Comparison of ENCODE assay signal across 20 cellular contexts in genomic region chrX:123988423-123989116, GRCh38. TPM values are rescaled to one million over a fixed set of nuclear protein-coding genes. Genes with fewer than 3 reads are reported as not detected.
DNase-seq lines count a peak whose midpoint lies in the region; ATAC-seq and TF ChIP-seq lines count a peak whose summit lies in the region.
"Had no signal": no experiment of that assay in that cellular context is flagged by ENCODE, and none has a peak within 500 bp of the region (broad histone marks: within the 10 kb centered on the region; RNA-seq: fewer than 3 reads in every experiment).

No MANE protein-coding gene starts in this region.

- no peak overlapping the region for H2BK20ac ChIP-seq in H9 (ENCODE audit: low read depth, low read length, poor library complexity, severe bottlenecking)

- H3K9me3 ChIP-seq in H9 (ENCODE audit: control insufficient read depth, low read depth, low read length), result peaks cover 5% of the 10 kb centered on the region
- no peaks in the 10 kb centered on the region for H3K9me3 ChIP-seq in neutrophil
- H3K9me3 ChIP-seq in trophoblast cell (ENCODE audit: insufficient read depth, low read depth, low read length), result no peaks in the 10 kb centered on the region
- H3K9me3 ChIP-seq: adrenal gland, lower lobe of right lung, spleen had no signal

- H2BK5ac ChIP-seq in H9 (ENCODE audit: insufficient read length, low read length) (no peak overlapping the region), trophoblast cell (ENCODE audit: low read depth, low read length, poor library complexity) (no peak overlapping the region)

- H3K14ac ChIP-seq in H9 (ENCODE audit: insufficient read depth, low read length) (no peak overlapping the region), trophoblast cell (ENCODE audit: low read length) (no peak overlapping the region)

- no peak for ATAC-seq in effector memory CD8-positive, alpha-beta T cell (replicated peaks)
- ATAC-seq in HG03280 (IDR thresholded peaks at IDR 0.05; ENCODE audit: unreplicated experiment), result no peak
- no peak for ATAC-seq in HG03354 (IDR thresholded peaks at IDR 0.05; ENCODE audit: poor library complexity, severe bottlenecking, unreplicated experiment)

- H3K79me2 ChIP-seq in H9 (ENCODE audit: insufficient read depth, low read length), result peaks cover 13% of the 10 kb centered on the region; the same call in 1 of the 2 replicates
- H3K79me2 ChIP-seq in trophoblast cell (ENCODE audit: control insufficient read depth, insufficient read depth, low read length, poor library complexity), result peaks cover 4% of the 10 kb centered on the region

- H3K27ac Mint-ChIP-seq in H9, result peak overlapping the region; percentile 9 to 52 (median 42); a peak in 2 of 7 replicates
- peak overlapping the region; percentile 54 to 75 for H3K27ac Mint-ChIP-seq in effector memory CD8-positive, alpha-beta T cell
- H3K27ac Mint-ChIP-seq: activated CD4-positive, alpha-beta memory T cell treated with anti-CD3 and anti-CD28 coated beads, Interleukin-2, amount 10 ng/mL, durations not matched to agents 7 days and 5 days; nephron progenitor cell had no signal

- H3K4me2 ChIP-seq in H9 (ENCODE audit: insufficient read depth, insufficient read length, low read length) (no peak overlapping the region), trophoblast cell (ENCODE audit: low read length) (no peak overlapping the region)

- no peak overlapping the region for H3K56ac ChIP-seq in H9 (ENCODE audit: insufficient read length, low read depth, low read length)

- H2AFZ ChIP-seq in H9 (ENCODE audit: low read length) (no peak overlapping the region), trophoblast cell (ENCODE audit: insufficient read depth, low read length, poor library complexity) (no peak overlapping the region)

- H4K8ac ChIP-seq in H9 (replicated peaks; ENCODE audit: insufficient read length, low read depth, low read length) (no peak overlapping the region), trophoblast cell (ENCODE audit: low read depth, low read length) (no peak overlapping the region)

- DNase-seq in H9 (no peak), SK-MEL-5 (ENCODE audit: low read depth, low spot score) (peak; percentile 51), trophoblast cell (no peak), NCI-H1694 treated with DMSO at 0.1 percent for 48 hours (lab: John Stamatoyannopoulos, UW) (no peak)
- DNase-seq in effector memory CD8-positive, alpha-beta T cell, result no peak
- DNase-seq: activated CD4-positive, alpha-beta memory T cell treated with anti-CD3 and anti-CD28 coated beads, Interleukin-2, amount 10 ng/mL, durations not matched to agents 7 days and 5 days; adrenal gland; caudate nucleus; DMS153; effector CD4-positive, alpha-beta T cell; head of caudate nucleus; lower lobe of right lung; NCI-H1436; nephron progenitor cell; Right ventricle myocardium superior; spleen had no signal

- no peak overlapping the region for H4K5ac ChIP-seq in H9 (ENCODE audit: insufficient read length, low read depth, low read length)

- no CpG with 5 or more reads among the region's 1 CpG for WGBS in H9 (ENCODE audit: extremely low coverage, insufficient read length, low lambda C conversion rate)
- WGBS in trophoblast cell (ENCODE audit: extremely low coverage, insufficient coverage, insufficient read length), result no CpG with 5 or more reads among the region's 1 CpG

- no peaks in the 10 kb centered on the region for H3K23me2 ChIP-seq in H9 (ENCODE audit: insufficient read length, low read depth, low read length, poor library complexity, severe bottlenecking)

- no peaks in the 10 kb centered on the region for H3K27me3 ChIP-seq in H9 (ENCODE audit: insufficient read depth, low read length)
- H3K27me3 ChIP-seq in neutrophil, result no peaks in the 10 kb centered on the region
- no peaks in the 10 kb centered on the region for H3K27me3 ChIP-seq in trophoblast cell (ENCODE audit: insufficient read depth, low read length)
- H3K27me3 ChIP-seq: spleen had no signal

- H3K23ac ChIP-seq in H9 (ENCODE audit: insufficient read length, low read depth, low read length) (no peak overlapping the region), trophoblast cell (ENCODE audit: low read length) (no peak overlapping the region)

- no peak overlapping the region for H2BK120ac ChIP-seq in H9 (ENCODE audit: low read depth, low read length, poor library complexity, severe bottlenecking)
- H2BK120ac ChIP-seq in trophoblast cell (ENCODE audit: insufficient read depth, low read length, poor library complexity), result no peak overlapping the region

- H3K4me3 ChIP-seq in neutrophil (ENCODE audit: low read depth in 1 of 2, low read length in 1 of 2) (no peak overlapping the region), trophoblast cell (ENCODE audit: low read depth, low read length) (no peak overlapping the region)
- H3K4me3 ChIP-seq: adrenal gland, lower lobe of right lung, spleen had no signal

- no peaks in the 10 kb centered on the region for H4K20me1 ChIP-seq in H9 (ENCODE audit: control insufficient read depth, insufficient read depth, insufficient read length)

- TF ChIP-seq CTCF in H9 (conservative IDR thresholded peaks at IDR 0.05), result no peak
- TF ChIP-seq CTCF in neutrophil (IDR thresholded peaks at IDR 0.05), result no peak

- H3K4me3 Mint-ChIP-seq in H9, result no peak overlapping the region
- H3K4me3 Mint-ChIP-seq in effector memory CD8-positive, alpha-beta T cell, result peak overlapping the region in 1 of 2 donors; percentile 38
- H3K4me3 Mint-ChIP-seq: activated CD4-positive, alpha-beta memory T cell treated with anti-CD3 and anti-CD28 coated beads, Interleukin-2, amount 10 ng/mL, durations not matched to agents 7 days and 5 days; nephron progenitor cell had no signal

- no peak overlapping the region for H4K12ac ChIP-seq in trophoblast cell (ENCODE audit: low read depth, low read length)

- H3K79me1 ChIP-seq in H9 (ENCODE audit: insufficient read depth, low read depth, low read length, poor library complexity, severe bottlenecking) (no peaks in the 10 kb centered on the region), trophoblast cell (ENCODE audit: low read length) (no peaks in the 10 kb centered on the region)

- no peak overlapping the region for H2BK15ac ChIP-seq in H9 (ENCODE audit: low read depth, low read length)

- no peaks in the 10 kb centered on the region for H3K4me1 ChIP-seq in H9 (ENCODE audit: insufficient read depth, low read length)
- no peaks in the 10 kb centered on the region for H3K4me1 ChIP-seq in neutrophil (ENCODE audit: control insufficient read depth in 1 of 2, insufficient read depth in 1 of 2, low read depth in 1 of 2, low read length in 1 of 2)
- H3K4me1 ChIP-seq in trophoblast cell (ENCODE audit: control insufficient read depth in 1 of 2, insufficient read depth in 2 of 2, low read length in 2 of 2), result no peaks in the 10 kb centered on the region

- H3K4ac ChIP-seq in H9 (ENCODE audit: low read depth, low read length) (no peak overlapping the region), trophoblast cell (ENCODE audit: low read depth, low read length) (no peak overlapping the region)

- H3K27ac ChIP-seq in H9 (ENCODE audit: insufficient read length, low read depth, low read length) (no peak overlapping the region), neutrophil (peak overlapping the region; percentile 23), trophoblast cell (ENCODE audit: low read depth, low read length) (no peak overlapping the region)
- H3K27ac ChIP-seq: adrenal gland, lower lobe of right lung, spleen, VCaP had no signal

- in situ Hi-C loops in SK-MEL-5 (cut with HindIII; ENCODE audit: low pct_unique_long_range_greater_than_20kb, low sequenced_read_pairs), result no loop called here

- H3K18ac ChIP-seq in H9 (ENCODE audit: insufficient read length, low read depth, low read length) (no peak overlapping the region), trophoblast cell (ENCODE audit: low read length) (no peak overlapping the region)

- H3K9ac ChIP-seq in H9 (ENCODE audit: extremely low read depth, insufficient read length, low read length) (no peak overlapping the region), trophoblast cell (ENCODE audit: low read length) (no peak overlapping the region)

- peaks cover 2 to 36% of the 10 kb centered on the region in 2 experiments; a peak in 4 of 5 replicates for H3K9me3 Mint-ChIP-seq in H9
- H3K9me3 Mint-ChIP-seq in effector memory CD8-positive, alpha-beta T cell, result no peaks in the 10 kb centered on the region
- H3K9me3 Mint-ChIP-seq: activated CD4-positive, alpha-beta memory T cell treated with anti-CD3 and anti-CD28 coated beads, Interleukin-2, amount 10 ng/mL, durations not matched to agents 7 days and 5 days had no signal

- no peak overlapping the region for H2AK5ac ChIP-seq in H9 (ENCODE audit: insufficient read length, low read length)
- H2AK5ac ChIP-seq in trophoblast cell (ENCODE audit: low read length), result no peak overlapping the region

- H3K36me3 ChIP-seq in neutrophil (no peaks in the 10 kb centered on the region), trophoblast cell (ENCODE audit: control insufficient read depth in 1 of 2, insufficient read depth in 2 of 2, low read length in 2 of 2) (no peaks in the 10 kb centered on the region)
- H3K36me3 ChIP-seq: adrenal gland, lower lobe of right lung, spleen had no signal

- H3T11ph ChIP-seq in H9 (ENCODE audit: low read length), result no peak overlapping the region

- no peak overlapping the region for H2BK12ac ChIP-seq in H9 (ENCODE audit: insufficient read length, low read depth, low read length)
- no peak overlapping the region for H2BK12ac ChIP-seq in trophoblast cell (ENCODE audit: low read length)

- H3K27me3 Mint-ChIP-seq in H9 (ENCODE audit: low read depth), result no peaks in the 10 kb centered on the region
- no peaks in the 10 kb centered on the region for H3K27me3 Mint-ChIP-seq in effector memory CD8-positive, alpha-beta T cell
- H3K27me3 Mint-ChIP-seq: activated CD4-positive, alpha-beta memory T cell treated with anti-CD3 and anti-CD28 coated beads, Interleukin-2, amount 10 ng/mL, durations not matched to agents 7 days and 5 days had no signal

- H4K91ac ChIP-seq in H9 (ENCODE audit: insufficient read length, low read depth, low read length) (no peak overlapping the region), trophoblast cell (ENCODE audit: low read depth, low read length) (no peak overlapping the region)

- H3K36me3 Mint-ChIP-seq in H9 (ENCODE audit: insufficient read depth in 1 of 3, low read depth in 3 of 3), result peaks cover 0 to 2% (median 0%) of the 10 kb centered on the region in 3 experiments; a peak in 4 of 7 replicates
- H3K36me3 Mint-ChIP-seq in effector memory CD8-positive, alpha-beta T cell (ENCODE audit: insufficient read depth), result peaks cover 22% of the 10 kb centered on the region

- H3K4me1 Mint-ChIP-seq in H9, result peaks cover 2 to 18% of the 10 kb centered on the region in 2 experiments; a peak in 3 of 4 replicates
- peaks cover 32 to 52% of the 10 kb centered on the region in 2 donors for H3K4me1 Mint-ChIP-seq in effector memory CD8-positive, alpha-beta T cell (ENCODE audit: low read depth in 2 of 2)

RNA-seq across cellular contexts. Expression of gene STAG2, which starts 27.1 kb away (rescaled TPM):
- 80.0 and 81.6 TPM in 2 replicates for total RNA-seq in H9 (2021)
- 100 and 103 TPM in 2 replicates for total RNA-seq in SK-MEL-5 (2014; rRNA removed; shearing (Covaris generic))
- 33.4 and 54.1 TPM in 2 replicates for polyA plus RNA-seq in SK-MEL-5 (2015; cell fraction: cytosol; rRNA removed)
- 34.0 and 49.0 TPM in 2 replicates for polyA plus RNA-seq in SK-MEL-5 (2015; cell fraction: nucleus; rRNA removed)
- polyA plus RNA-seq in trophoblast cell (2013), result 42.8 and 42.9 TPM in 2 replicates
